In genomic region chr7:35758421-35758820, GRCh38 we compare ENCODE assay signal across 11 cellular contexts. TPM values are rescaled to one million over a fixed set of nuclear protein-coding genes. Genes with fewer than 3 reads are reported as not detected.
DNase-seq lines count a peak whose midpoint lies in the region; ATAC-seq and TF ChIP-seq lines count a peak whose summit lies in the region.
"Had no signal": no experiment of that assay in that cellular context is flagged by ENCODE, and none has a peak within 500 bp of the region (broad histone marks: within the 10 kb centered on the region; RNA-seq: fewer than 3 reads in every experiment).

No MANE protein-coding gene starts in this region.

- H3K4me1 Mint-ChIP-seq in activated CD8-positive, alpha-beta T cell treated with anti-CD3 and anti-CD28 coated beads for 36 hours (ENCODE audit: low read depth), result peaks cover 10% of the 10 kb centered on the region
- peaks cover 5% of the 10 kb centered on the region for H3K4me1 Mint-ChIP-seq in activated CD8-positive, alpha-beta T cell treated with anti-CD3 and anti-CD28 coated beads, Interleukin-2, amount 10 ng/mL, durations not matched to agents 7 days and 5 days (ENCODE audit: low read depth)

- TF ChIP-seq POLR2A in adrenal gland (IDR thresholded peaks at IDR 0.05), result no peak

- no peak for ATAC-seq in activated CD8-positive, alpha-beta T cell treated with anti-CD3 and anti-CD28 coated beads for 36 hours
- no peak for ATAC-seq in activated CD8-positive, alpha-beta T cell treated with anti-CD3 and anti-CD28 coated beads, Interleukin-2, amount 10 ng/mL, durations not matched to agents 7 days and 5 days
- ATAC-seq: heart right ventricle had no signal

- no peak overlapping the region for H2AFZ ChIP-seq in Karpas-422 (ENCODE audit: low read length)

- no peak for TF ChIP-seq CTCF in activated CD8-positive, alpha-beta T cell treated with anti-CD3 and anti-CD28 coated beads for 36 hours (IDR thresholded peaks at IDR 0.05)
- no peak for TF ChIP-seq CTCF in adrenal gland (IDR thresholded peaks at IDR 0.05)

- H3K9me3 Mint-ChIP-seq in activated CD8-positive, alpha-beta T cell treated with anti-CD3 and anti-CD28 coated beads for 36 hours, result no peaks in the 10 kb centered on the region
- H3K9me3 Mint-ChIP-seq in activated CD8-positive, alpha-beta T cell treated with anti-CD3 and anti-CD28 coated beads, Interleukin-2, amount 10 ng/mL, durations not matched to agents 7 days and 5 days (ENCODE audit: insufficient read depth), result no peaks in the 10 kb centered on the region

- no peaks in the 10 kb centered on the region for H3K27me3 ChIP-seq in Karpas-422 (ENCODE audit: low read length)
- no peaks in the 10 kb centered on the region for H3K27me3 ChIP-seq in adrenal gland
- H3K27me3 ChIP-seq: heart right ventricle had no signal

- no peak overlapping the region for H3K9ac ChIP-seq in Karpas-422 (ENCODE audit: low read length)

- H4K20me1 ChIP-seq in Karpas-422 (ENCODE audit: insufficient read depth, low read depth, low read length), result no peaks in the 10 kb centered on the region

- H3K9me2 ChIP-seq in Karpas-422 (replicated peaks; ENCODE audit: insufficient read depth, low read length), result no peaks in the 10 kb centered on the region

- in situ Hi-C loops in SK-MEL-5 (cut with HindIII; ENCODE audit: low pct_unique_long_range_greater_than_20kb, low sequenced_read_pairs), result no loop called here

- no peaks in the 10 kb centered on the region for H3K9me3 ChIP-seq in Karpas-422 (ENCODE audit: low read length)
- no peaks in the 10 kb centered on the region for H3K9me3 ChIP-seq in adrenal gland (replicated peaks in 1 of 3)
- H3K9me3 ChIP-seq: heart right ventricle had no signal

- H3K4me3 ChIP-seq in Karpas-422 (ENCODE audit: low read length) (no peak overlapping the region), adrenal gland (no peak overlapping the region)
- H3K4me3 ChIP-seq: heart right ventricle had no signal

- H3K4me2 ChIP-seq in Karpas-422 (ENCODE audit: low read depth, low read length, poor library complexity, severe bottlenecking), result no peak overlapping the region

- intact Hi-C loops in activated CD8-positive, alpha-beta T cell treated with anti-CD3 and anti-CD28 coated beads for 36 hours (cut with micrococcal nuclease), result no loop called here
- intact Hi-C loops in adrenal gland (cut with DNase I), result no loop called here

- POLR2A ChIA-PET in activated CD8-positive, alpha-beta T cell treated with anti-CD3 and anti-CD28 coated beads for 36 hours (lab: Charles Lee), result no interaction called here
- POLR2A ChIA-PET in activated CD8-positive, alpha-beta T cell treated with anti-CD3 and anti-CD28 coated beads, Interleukin-2, amount 10 ng/mL, durations not matched to agents 7 days and 5 days (lab: Charles Lee), result no interaction called here

- CTCF ChIA-PET in activated CD8-positive, alpha-beta T cell treated with anti-CD3 and anti-CD28 coated beads for 36 hours (lab: Charles Lee), result no interaction called here
- CTCF ChIA-PET in activated CD8-positive, alpha-beta T cell treated with anti-CD3 and anti-CD28 coated beads, Interleukin-2, amount 10 ng/mL, durations not matched to agents 7 days and 5 days (lab: Charles Lee), result no interaction called here

- H3K36me3 ChIP-seq in Karpas-422 (ENCODE audit: insufficient read depth, low read length) (no peaks in the 10 kb centered on the region), adrenal gland (replicated peaks in 1 of 2) (no peaks in the 10 kb centered on the region)
- H3K36me3 ChIP-seq: heart right ventricle had no signal

- H3K4me1 ChIP-seq in Karpas-422 (ENCODE audit: low read length), result no peaks in the 10 kb centered on the region
- H3K4me1 ChIP-seq in adrenal gland (replicated peaks in 1 of 2), result peaks cover 0 to 12% of the 10 kb centered on the region in 2 donors

- DNase-seq in activated CD8-positive, alpha-beta T cell treated with anti-CD3 and anti-CD28 coated beads for 36 hours, result peak; percentile 4
- no peak for DNase-seq in activated CD8-positive, alpha-beta T cell treated with anti-CD3 and anti-CD28 coated beads, Interleukin-2, amount 10 ng/mL, durations not matched to agents 7 days and 5 days
- DNase-seq in SK-MEL-5 (ENCODE audit: low read depth, low spot score) (peak; percentile 82), iPS-NIHi11 (ENCODE audit: low spot score) (peak; percentile 34), DMS53 (lab: John Stamatoyannopoulos, UW) (no peak), Karpas-422 (no peak), adrenal gland (no peak)
- DNase-seq: EL, heart right ventricle, NCI-H526 had no signal

- H3K27ac Mint-ChIP-seq in activated CD8-positive, alpha-beta T cell treated with anti-CD3 and anti-CD28 coated beads for 36 hours, result no peak overlapping the region
- H3K27ac Mint-ChIP-seq in activated CD8-positive, alpha-beta T cell treated with anti-CD3 and anti-CD28 coated beads, Interleukin-2, amount 10 ng/mL, durations not matched to agents 7 days and 5 days, result no peak overlapping the region

- H3K36me3 Mint-ChIP-seq in activated CD8-positive, alpha-beta T cell treated with anti-CD3 and anti-CD28 coated beads for 36 hours (ENCODE audit: low read depth), result no peaks in the 10 kb centered on the region
- no peaks in the 10 kb centered on the region for H3K36me3 Mint-ChIP-seq in activated CD8-positive, alpha-beta T cell treated with anti-CD3 and anti-CD28 coated beads, Interleukin-2, amount 10 ng/mL, durations not matched to agents 7 days and 5 days (ENCODE audit: low read depth)

- 64 to 68% (median 68%) methylated on average over 2 of the region's 2 CpGs for whole genome bisulfite sequencing in adrenal gland, 4 donors

- H3K4me3 Mint-ChIP-seq in activated CD8-positive, alpha-beta T cell treated with anti-CD3 and anti-CD28 coated beads for 36 hours, result no peak overlapping the region
- no peak overlapping the region for H3K4me3 Mint-ChIP-seq in activated CD8-positive, alpha-beta T cell treated with anti-CD3 and anti-CD28 coated beads, Interleukin-2, amount 10 ng/mL, durations not matched to agents 7 days and 5 days

- peak overlapping the region; percentile 93 for H3K27ac ChIP-seq in temporal lobe (ENCODE audit: low read depth, low read length)
- H3K27ac ChIP-seq in Karpas-422 (ENCODE audit: low read length), result no peak overlapping the region
- H3K27ac ChIP-seq in adrenal gland, result no peak overlapping the region

- no peaks in the 10 kb centered on the region for H3K27me3 Mint-ChIP-seq in activated CD8-positive, alpha-beta T cell treated with anti-CD3 and anti-CD28 coated beads for 36 hours
- peaks cover 5% of the 10 kb centered on the region for H3K27me3 Mint-ChIP-seq in activated CD8-positive, alpha-beta T cell treated with anti-CD3 and anti-CD28 coated beads, Interleukin-2, amount 10 ng/mL, durations not matched to agents 7 days and 5 days (ENCODE audit: low read depth)

- H3K79me2 ChIP-seq in Karpas-422 (ENCODE audit: low read length), result no peaks in the 10 kb centered on the region

RNA-seq across cellular contexts. Expression of gene SEPTIN7, which starts 42.4 kb away (rescaled TPM):
- total RNA-seq in activated CD8-positive, alpha-beta T cell treated with anti-CD3 and anti-CD28 coated beads for 36 hours, result 100 to 1,000 TPM; 231 to 235 TPM
- total RNA-seq in activated CD8-positive, alpha-beta T cell treated with anti-CD3 and anti-CD28 coated beads, Interleukin-2, amount 10 ng/mL, durations not matched to agents 7 days and 5 days, result 100 to 1,000 TPM; 269 to 272 TPM
- total RNA-seq in SK-MEL-5 (2014; rRNA removed; shearing (Covaris generic)), result 498 and 531 TPM in 2 replicates
- polyA plus RNA-seq in SK-MEL-5 (2015; cell fraction: cytosol; rRNA removed), result 253 and 297 TPM in 2 replicates
- 148 and 219 TPM in 2 replicates for polyA plus RNA-seq in SK-MEL-5 (2015; cell fraction: nucleus; rRNA removed)
- total RNA-seq in temporal lobe (210 TPM), adrenal gland (100 to 1,000 TPM; 101 to 212 (median 155) TPM)
- total RNA-seq in Karpas-422 (2014; rRNA removed; shearing (Covaris generic); ENCODE audit: low replicate concordance), result 125 and 263 TPM in 2 replicates
- 100 to 1,000 TPM in 2 of 3 donors, 10 to 100 TPM in 1; 72.3 to 267 (median 119) TPM for polyA plus RNA-seq in adrenal gland

Comparison
In these comparisons a context has a peak if more than half of its experiments do, and no peak if none do; other contexts are left out.
1. DNase-seq: peak in activated CD8-positive, alpha-beta T cell treated with anti-CD3 and anti-CD28 coated beads for 36 hours (single experiment), SK-MEL-5 (single experiment) and iPS-NIHi11 (single experiment); none in activated CD8-positive, alpha-beta T cell treated with anti-CD3 and anti-CD28 coated beads, Interleukin-2, amount 10 ng/mL, durations not matched to agents 7 days and 5 days (single experiment), DMS53 (single experiment), Karpas-422 (single experiment) and adrenal gland (0 of 7).